ENCODE assay signal across 1 cellular context in genomic region chr19:16184665-16185122, GRCh38.
TF ChIP-seq lines count a peak whose summit lies in the region.

No MANE protein-coding gene starts in this region.

TF ChIP-seq in GM23338, 12 proteins besides CTCF, POLR2A, EP300 and RAD21 (continued from another document):
- TF ChIP-seq, protein P1, sequence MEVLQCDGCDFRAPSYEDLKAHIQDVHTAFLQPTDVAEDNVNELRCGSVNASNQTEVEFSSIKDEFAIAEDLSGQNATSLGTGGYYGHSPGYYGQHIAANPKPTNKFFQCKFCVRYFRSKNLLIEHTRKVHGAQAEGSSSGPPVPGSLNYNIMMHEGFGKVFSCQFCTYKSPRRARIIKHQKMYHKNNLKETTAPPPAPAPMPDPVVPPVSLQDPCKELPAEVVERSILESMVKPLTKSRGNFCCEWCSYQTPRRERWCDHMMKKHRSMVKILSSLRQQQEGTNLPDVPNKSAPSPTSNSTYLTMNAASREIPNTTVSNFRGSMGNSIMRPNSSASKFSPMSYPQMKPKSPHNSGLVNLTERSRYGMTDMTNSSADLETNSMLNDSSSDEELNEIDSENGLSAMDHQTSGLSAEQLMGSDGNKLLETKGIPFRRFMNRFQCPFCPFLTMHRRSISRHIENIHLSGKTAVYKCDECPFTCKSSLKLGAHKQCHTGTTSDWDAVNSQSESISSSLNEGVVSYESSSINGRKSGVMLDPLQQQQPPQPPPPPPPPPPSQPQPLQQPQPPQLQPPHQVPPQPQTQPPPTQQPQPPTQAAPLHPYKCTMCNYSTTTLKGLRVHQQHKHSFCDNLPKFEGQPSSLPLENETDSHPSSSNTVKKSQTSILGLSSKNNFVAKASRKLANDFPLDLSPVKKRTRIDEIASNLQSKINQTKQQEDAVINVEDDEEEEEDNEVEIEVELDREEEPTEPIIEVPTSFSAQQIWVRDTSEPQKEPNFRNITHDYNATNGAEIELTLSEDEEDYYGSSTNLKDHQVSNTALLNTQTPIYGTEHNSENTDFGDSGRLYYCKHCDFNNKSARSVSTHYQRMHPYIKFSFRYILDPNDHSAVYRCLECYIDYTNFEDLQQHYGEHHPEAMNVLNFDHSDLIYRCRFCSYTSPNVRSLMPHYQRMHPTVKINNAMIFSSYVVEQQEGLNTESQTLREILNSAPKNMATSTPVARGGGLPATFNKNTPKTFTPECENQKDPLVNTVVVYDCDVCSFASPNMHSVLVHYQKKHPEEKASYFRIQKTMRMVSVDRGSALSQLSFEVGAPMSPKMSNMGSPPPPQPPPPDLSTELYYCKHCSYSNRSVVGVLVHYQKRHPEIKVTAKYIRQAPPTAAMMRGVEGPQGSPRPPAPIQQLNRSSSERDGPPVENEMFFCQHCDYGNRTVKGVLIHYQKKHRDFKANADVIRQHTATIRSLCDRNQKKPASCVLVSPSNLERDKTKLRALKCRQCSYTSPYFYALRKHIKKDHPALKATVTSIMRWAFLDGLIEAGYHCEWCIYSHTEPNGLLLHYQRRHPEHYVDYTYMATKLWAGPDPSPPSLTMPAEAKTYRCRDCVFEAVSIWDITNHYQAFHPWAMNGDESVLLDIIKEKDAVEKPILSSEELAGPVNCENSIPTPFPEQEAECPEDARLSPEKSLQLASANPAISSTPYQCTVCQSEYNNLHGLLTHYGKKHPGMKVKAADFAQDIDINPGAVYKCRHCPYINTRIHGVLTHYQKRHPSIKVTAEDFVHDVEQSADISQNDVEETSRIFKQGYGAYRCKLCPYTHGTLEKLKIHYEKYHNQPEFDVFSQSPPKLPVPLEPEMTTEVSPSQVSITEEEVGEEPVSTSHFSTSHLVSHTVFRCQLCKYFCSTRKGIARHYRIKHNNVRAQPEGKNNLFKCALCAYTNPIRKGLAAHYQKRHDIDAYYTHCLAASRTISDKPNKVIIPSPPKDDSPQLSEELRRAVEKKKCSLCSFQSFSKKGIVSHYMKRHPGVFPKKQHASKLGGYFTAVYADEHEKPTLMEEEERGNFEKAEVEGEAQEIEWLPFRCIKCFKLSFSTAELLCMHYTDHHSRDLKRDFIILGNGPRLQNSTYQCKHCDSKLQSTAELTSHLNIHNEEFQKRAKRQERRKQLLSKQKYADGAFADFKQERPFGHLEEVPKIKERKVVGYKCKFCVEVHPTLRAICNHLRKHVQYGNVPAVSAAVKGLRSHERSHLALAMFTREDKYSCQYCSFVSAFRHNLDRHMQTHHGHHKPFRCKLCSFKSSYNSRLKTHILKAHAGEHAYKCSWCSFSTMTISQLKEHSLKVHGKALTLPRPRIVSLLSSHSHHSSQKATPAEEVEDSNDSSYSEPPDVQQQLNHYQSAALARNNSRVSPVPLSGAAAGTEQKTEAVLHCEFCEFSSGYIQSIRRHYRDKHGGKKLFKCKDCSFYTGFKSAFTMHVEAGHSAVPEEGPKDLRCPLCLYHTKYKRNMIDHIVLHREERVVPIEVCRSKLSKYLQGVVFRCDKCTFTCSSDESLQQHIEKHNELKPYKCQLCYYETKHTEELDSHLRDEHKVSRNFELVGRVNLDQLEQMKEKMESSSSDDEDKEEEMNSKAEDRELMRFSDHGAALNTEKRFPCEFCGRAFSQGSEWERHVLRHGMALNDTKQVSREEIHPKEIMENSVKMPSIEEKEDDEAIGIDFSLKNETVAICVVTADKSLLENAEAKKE (CRISPR knock-in tag; IDR thresholded peaks at IDR 0.05), result no peak
- TF ChIP-seq, protein P2, sequence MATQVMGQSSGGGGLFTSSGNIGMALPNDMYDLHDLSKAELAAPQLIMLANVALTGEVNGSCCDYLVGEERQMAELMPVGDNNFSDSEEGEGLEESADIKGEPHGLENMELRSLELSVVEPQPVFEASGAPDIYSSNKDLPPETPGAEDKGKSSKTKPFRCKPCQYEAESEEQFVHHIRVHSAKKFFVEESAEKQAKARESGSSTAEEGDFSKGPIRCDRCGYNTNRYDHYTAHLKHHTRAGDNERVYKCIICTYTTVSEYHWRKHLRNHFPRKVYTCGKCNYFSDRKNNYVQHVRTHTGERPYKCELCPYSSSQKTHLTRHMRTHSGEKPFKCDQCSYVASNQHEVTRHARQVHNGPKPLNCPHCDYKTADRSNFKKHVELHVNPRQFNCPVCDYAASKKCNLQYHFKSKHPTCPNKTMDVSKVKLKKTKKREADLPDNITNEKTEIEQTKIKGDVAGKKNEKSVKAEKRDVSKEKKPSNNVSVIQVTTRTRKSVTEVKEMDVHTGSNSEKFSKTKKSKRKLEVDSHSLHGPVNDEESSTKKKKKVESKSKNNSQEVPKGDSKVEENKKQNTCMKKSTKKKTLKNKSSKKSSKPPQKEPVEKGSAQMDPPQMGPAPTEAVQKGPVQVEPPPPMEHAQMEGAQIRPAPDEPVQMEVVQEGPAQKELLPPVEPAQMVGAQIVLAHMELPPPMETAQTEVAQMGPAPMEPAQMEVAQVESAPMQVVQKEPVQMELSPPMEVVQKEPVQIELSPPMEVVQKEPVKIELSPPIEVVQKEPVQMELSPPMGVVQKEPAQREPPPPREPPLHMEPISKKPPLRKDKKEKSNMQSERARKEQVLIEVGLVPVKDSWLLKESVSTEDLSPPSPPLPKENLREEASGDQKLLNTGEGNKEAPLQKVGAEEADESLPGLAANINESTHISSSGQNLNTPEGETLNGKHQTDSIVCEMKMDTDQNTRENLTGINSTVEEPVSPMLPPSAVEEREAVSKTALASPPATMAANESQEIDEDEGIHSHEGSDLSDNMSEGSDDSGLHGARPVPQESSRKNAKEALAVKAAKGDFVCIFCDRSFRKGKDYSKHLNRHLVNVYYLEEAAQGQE (IDR thresholded peaks at IDR 0.05; ENCODE audit: unreplicated experiment), result no peak
- TF ChIP-seq EZH2 (IDR thresholded peaks at IDR 0.05; ENCODE audit: low read depth, unreplicated experiment), result no peak
